Comparison of ENCODE assay signal across 13 cellular contexts in the genomic region with DNA sequence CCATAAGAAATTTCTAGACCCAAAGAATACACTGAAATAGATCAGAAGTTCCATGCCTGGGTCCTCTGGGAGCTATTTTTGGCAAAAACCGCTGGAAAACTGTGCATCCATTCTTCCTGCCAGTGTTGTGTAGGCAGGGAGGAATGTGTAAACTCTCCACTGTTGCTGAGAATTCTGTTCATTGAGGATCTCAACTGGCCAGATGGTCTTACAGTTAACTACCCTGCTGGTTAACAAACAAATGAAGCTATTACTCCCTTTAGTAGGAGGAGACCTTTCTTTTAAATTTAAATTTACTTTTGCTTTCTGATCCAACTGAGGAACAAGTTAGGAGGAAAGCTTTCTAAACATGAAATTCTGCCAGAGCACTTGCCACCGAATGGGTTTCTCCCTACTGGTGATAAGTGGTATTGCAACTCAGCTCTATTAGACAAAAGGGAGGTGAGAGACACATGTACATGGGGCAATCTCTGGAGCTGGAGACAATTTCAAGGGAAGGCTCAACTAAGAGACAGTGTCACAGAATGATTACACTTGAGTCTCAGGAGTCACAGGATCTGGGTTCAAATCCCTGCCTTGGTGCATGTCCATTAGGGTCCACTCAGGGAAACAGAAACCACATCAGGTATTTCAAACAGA. TPM values are rescaled to one million over a fixed set of nuclear protein-coding genes. Genes with fewer than 3 reads are reported as not detected.
A peak's percentile ranks its signal among the peaks of the same experiment; 100 is the strongest.
DNase-seq lines count a peak whose midpoint lies in the region; ATAC-seq, FAIRE-seq and TF ChIP-seq lines count a peak whose summit lies in the region.
"Had no signal": no experiment of that assay in that cellular context is flagged by ENCODE, and none has a peak within 500 bp of the region (broad histone marks: within the 10 kb centered on the region; RNA-seq: fewer than 3 reads in every experiment).

No MANE protein-coding gene starts in this region.

- H3K18ac ChIP-seq in H9 (ENCODE audit: insufficient read length, low read depth, low read length) = no peak overlapping the region

- intact Hi-C loops in activated T-helper 2 cell treated with anti-CD3 and anti-CD28 coated beads, Interferon-gamma antibody, Interleukin-2, Interleukin-4, amounts not matched to agents 10 μg/mL and 5 μg/mL and 100 μg/mL, durations not matched to agents 14 hours and 24 hours and 36 hours (cut with micrococcal nuclease) = no loop called here
- intact Hi-C loops in right lobe of liver (cut with DNase I) = no loop called here

- no peak for FAIRE-seq in RCC 7860 (lab: Jason Lieb, UNC)
- FAIRE-seq: colon had no signal

- peaks cover 15% of the 10 kb centered on the region for H3K9me3 ChIP-seq in H9 (ENCODE audit: control insufficient read depth, low read depth, low read length)
- H3K9me3 ChIP-seq in right lobe of liver = no peaks in the 10 kb centered on the region

- no peak overlapping the region for H3K4me3 Mint-ChIP-seq in H9
- H3K4me3 Mint-ChIP-seq in activated T-helper 2 cell treated with anti-CD3 and anti-CD28 coated beads, Interferon-gamma antibody, Interleukin-2, Interleukin-4, amounts not matched to agents 10 μg/mL and 5 μg/mL and 100 μg/mL, durations not matched to agents 14 hours and 24 hours and 36 hours (ENCODE audit: low read depth) = no peak overlapping the region

- no peak overlapping the region for H2BK15ac ChIP-seq in H9 (ENCODE audit: low read depth, low read length)

- H3K23me2 ChIP-seq in H9 (ENCODE audit: insufficient read length, low read depth, low read length, poor library complexity, severe bottlenecking) = no peaks in the 10 kb centered on the region

- H3K36me3 Mint-ChIP-seq in H9 (ENCODE audit: insufficient read depth in 1 of 3, low read depth in 3 of 3) = peaks cover 6 to 16% (median 11%) of the 10 kb centered on the region in 3 experiments; a peak in 6 of 7 replicates
- H3K36me3 Mint-ChIP-seq in activated T-helper 2 cell treated with anti-CD3 and anti-CD28 coated beads, Interferon-gamma antibody, Interleukin-2, Interleukin-4, amounts not matched to agents 10 μg/mL and 5 μg/mL and 100 μg/mL, durations not matched to agents 14 hours and 24 hours and 36 hours (ENCODE audit: low read depth) = peaks cover 23% of the 10 kb centered on the region

- peaks cover 26 to 32% of the 10 kb centered on the region in 2 experiments for H3K9me3 Mint-ChIP-seq in H9
- peaks cover 29% of the 10 kb centered on the region for H3K9me3 Mint-ChIP-seq in activated T-helper 2 cell treated with anti-CD3 and anti-CD28 coated beads, Interferon-gamma antibody, Interleukin-2, Interleukin-4, amounts not matched to agents 10 μg/mL and 5 μg/mL and 100 μg/mL, durations not matched to agents 14 hours and 24 hours and 36 hours

- H2BK20ac ChIP-seq in H9 (ENCODE audit: low read depth, low read length, poor library complexity, severe bottlenecking) = no peak overlapping the region

- H3K14ac ChIP-seq in H9 (ENCODE audit: insufficient read depth, low read length) = no peak overlapping the region

- H3K27me3 ChIP-seq in H9 (ENCODE audit: insufficient read depth, low read length) = no peaks in the 10 kb centered on the region
- H3K27me3 ChIP-seq in right lobe of liver = no peaks in the 10 kb centered on the region
- H3K27me3 ChIP-seq: SJSA1 had no signal

- no peaks in the 10 kb centered on the region for H3K79me2 ChIP-seq in H9 (ENCODE audit: insufficient read depth, low read length)

- no peak overlapping the region for H3K56ac ChIP-seq in H9 (ENCODE audit: insufficient read length, low read depth, low read length)

- no peak overlapping the region for H2BK5ac ChIP-seq in H9 (ENCODE audit: insufficient read length, low read length)

- H3K9ac ChIP-seq in H9 (ENCODE audit: extremely low read depth, insufficient read length, low read length) = no peak overlapping the region

- H4K20me1 ChIP-seq in H9 (ENCODE audit: control insufficient read depth, insufficient read depth, insufficient read length) = no peaks in the 10 kb centered on the region

- no peak overlapping the region for H3K4me3 ChIP-seq in right lobe of liver
- H3K4me3 ChIP-seq: SJSA1 had no signal

- H3K4me1 Mint-ChIP-seq in H9 = no peaks in the 10 kb centered on the region
- peaks cover 26% of the 10 kb centered on the region for H3K4me1 Mint-ChIP-seq in activated T-helper 2 cell treated with anti-CD3 and anti-CD28 coated beads, Interferon-gamma antibody, Interleukin-2, Interleukin-4, amounts not matched to agents 10 μg/mL and 5 μg/mL and 100 μg/mL, durations not matched to agents 14 hours and 24 hours and 36 hours (ENCODE audit: low read depth)

- no peak overlapping the region for H3K27ac ChIP-seq in H9 (ENCODE audit: insufficient read length, low read depth, low read length)
- H3K27ac ChIP-seq in right lobe of liver = no peak overlapping the region
- H3K27ac ChIP-seq: SJSA1 had no signal

- H3K23ac ChIP-seq in H9 (ENCODE audit: insufficient read length, low read depth, low read length) = no peak overlapping the region

- no peak overlapping the region for H3T11ph ChIP-seq in H9 (ENCODE audit: low read length)

- H4K8ac ChIP-seq in H9 (replicated peaks; ENCODE audit: insufficient read length, low read depth, low read length) = no peak overlapping the region

- peaks cover 4% of the 10 kb centered on the region; the same call in 1 of the 2 replicates for H3K27me3 Mint-ChIP-seq in H9 (ENCODE audit: low read depth)
- no peaks in the 10 kb centered on the region for H3K27me3 Mint-ChIP-seq in activated T-helper 2 cell treated with anti-CD3 and anti-CD28 coated beads, Interferon-gamma antibody, Interleukin-2, Interleukin-4, amounts not matched to agents 10 μg/mL and 5 μg/mL and 100 μg/mL, durations not matched to agents 14 hours and 24 hours and 36 hours (ENCODE audit: low read depth)

- H3K79me1 ChIP-seq in H9 (ENCODE audit: insufficient read depth, low read depth, low read length, poor library complexity, severe bottlenecking) = no peaks in the 10 kb centered on the region

- H2BK120ac ChIP-seq in H9 (ENCODE audit: low read depth, low read length, poor library complexity, severe bottlenecking) = no peak overlapping the region

- no peak overlapping the region for H3K4me2 ChIP-seq in H9 (ENCODE audit: insufficient read depth, insufficient read length, low read length)

- no peak overlapping the region for H3K27ac Mint-ChIP-seq in H9
- H3K27ac Mint-ChIP-seq in activated T-helper 2 cell treated with anti-CD3 and anti-CD28 coated beads, Interferon-gamma antibody, Interleukin-2, Interleukin-4, amounts not matched to agents 10 μg/mL and 5 μg/mL and 100 μg/mL, durations not matched to agents 14 hours and 24 hours and 36 hours = peak overlapping the region; percentile 22

- TF ChIP-seq CTCF in AG09319 (IDR thresholded peaks at IDR 0.05; ENCODE audit: low read depth, low read length) (peak; percentile 30), H9 (conservative IDR thresholded peaks at IDR 0.05) (peak; percentile 72), right lobe of liver (IDR thresholded peaks at IDR 0.05) (peak in 3 of 4 donors; percentile 18 to 34 (median 31))

- H4K91ac ChIP-seq in H9 (ENCODE audit: insufficient read length, low read depth, low read length) = no peak overlapping the region

- DNase-seq in AG09319 (ENCODE audit: extremely low read depth, low read depth) (no peak), H9 (no peak), right lobe of liver (no peak), RCC 7860 (ENCODE audit: low spot score) (no peak), NCI-H1048 (lab: John Stamatoyannopoulos, UW) (no peak)
- no peak for DNase-seq in activated T-helper 2 cell treated with anti-CD3 and anti-CD28 coated beads, Interferon-gamma antibody, Interleukin-2, Interleukin-4, amounts not matched to agents 10 μg/mL and 5 μg/mL and 100 μg/mL, durations not matched to agents 14 hours and 24 hours and 36 hours (ENCODE audit: low spot score)
- DNase-seq in activated CD4-positive, CD25-positive, alpha-beta regulatory T cell treated with anti-CD3 and anti-CD28 coated beads, Interleukin-2, amount 50 U/mL, for 72 hours = no peak
- DNase-seq: DMS79 treated with DMSO at 0.1 percent for 48 hours, NCI-H1092 treated with DMSO at 0.1 percent for 48 hours had no signal

- H3K36me3 ChIP-seq in right lobe of liver = no peaks in the 10 kb centered on the region
- H3K36me3 ChIP-seq: SJSA1 had no signal

- H3K4ac ChIP-seq in H9 (ENCODE audit: low read depth, low read length) = no peak overlapping the region

- H2AFZ ChIP-seq in H9 (ENCODE audit: low read length) = no peak overlapping the region

- no CpG with 5 or more reads among the region's 2 CpGs for WGBS in H9 (ENCODE audit: extremely low coverage, insufficient read length, low lambda C conversion rate)
- 80% methylated on average over 1 of the region's 2 CpGs for whole genome bisulfite sequencing in right lobe of liver (ENCODE audit: insufficient coverage, low coverage, low lambda C conversion rate, missing lambda C conversion rate)

- TF ChIP-seq POLR2A in right lobe of liver (IDR thresholded peaks at IDR 0.05) = no peak

- H2AK5ac ChIP-seq in H9 (ENCODE audit: insufficient read length, low read length) = no peak overlapping the region

- H4K5ac ChIP-seq in H9 (ENCODE audit: insufficient read length, low read depth, low read length) = no peak overlapping the region

- ATAC-seq in right lobe of liver = no peak
- no peak for ATAC-seq in activated CD4-positive, CD25-positive, alpha-beta regulatory T cell treated with anti-CD3 and anti-CD28 coated beads, Interleukin-2, amount 50 U/mL, for 24 hours

- no peak overlapping the region for H2BK12ac ChIP-seq in H9 (ENCODE audit: insufficient read length, low read depth, low read length)

- H3K4me1 ChIP-seq in H9 (ENCODE audit: insufficient read depth, low read length) = no peaks in the 10 kb centered on the region
- H3K4me1 ChIP-seq in right lobe of liver = no peaks in the 10 kb centered on the region
- H3K4me1 ChIP-seq: SJSA1 had no signal

RNA-seq across cellular contexts. Expression of gene SOCS1, which starts 37.6 kb away (rescaled TPM):
- total RNA-seq in H9 (2021) = 11.0 and 11.5 TPM in 2 replicates
- total RNA-seq in activated T-helper 2 cell treated with anti-CD3 and anti-CD28 coated beads, Interferon-gamma antibody, Interleukin-2, Interleukin-4, amounts not matched to agents 10 μg/mL and 5 μg/mL and 100 μg/mL, durations not matched to agents 14 hours and 24 hours and 36 hours = 217 and 219 TPM in 2 replicates
- total RNA-seq in right lobe of liver = 10 to 100 TPM in 3 of 6 experiments, 1 to 10 TPM in 2, under 1 TPM in 1; 0.88 to 26.6 (median 10.9) TPM

RNA-seq across cellular contexts. Expression of gene TNP2, which starts 50.7 kb away (rescaled TPM):
- total RNA-seq in H9 (2021) (not detected in 2 replicates), right lobe of liver (not detected)
- total RNA-seq in activated T-helper 2 cell treated with anti-CD3 and anti-CD28 coated beads, Interferon-gamma antibody, Interleukin-2, Interleukin-4, amounts not matched to agents 10 μg/mL and 5 μg/mL and 100 μg/mL, durations not matched to agents 14 hours and 24 hours and 36 hours = not detected in 2 replicates
- total RNA-seq: omental fat pad, SJSA1 had no signal

RNA-seq across cellular contexts. Expression of gene PRM3, which starts 55.0 kb away (rescaled TPM):
- not detected in 2 replicates for total RNA-seq in H9 (2021)
- not detected in 2 replicates for total RNA-seq in activated T-helper 2 cell treated with anti-CD3 and anti-CD28 coated beads, Interferon-gamma antibody, Interleukin-2, Interleukin-4, amounts not matched to agents 10 μg/mL and 5 μg/mL and 100 μg/mL, durations not matched to agents 14 hours and 24 hours and 36 hours
- not detected for total RNA-seq in right lobe of liver
- total RNA-seq: omental fat pad, SJSA1 had no signal

RNA-seq across cellular contexts. Expression of gene PRM2, which starts 57.8 kb away (rescaled TPM):
- not detected in 2 replicates for total RNA-seq in H9 (2021)
- not detected in 2 replicates for total RNA-seq in activated T-helper 2 cell treated with anti-CD3 and anti-CD28 coated beads, Interferon-gamma antibody, Interleukin-2, Interleukin-4, amounts not matched to agents 10 μg/mL and 5 μg/mL and 100 μg/mL, durations not matched to agents 14 hours and 24 hours and 36 hours
- not detected for total RNA-seq in right lobe of liver
- total RNA-seq: omental fat pad, SJSA1 had no signal
